8 cellular contexts compared by ENCODE assay signal in genomic region chr17:76353599-76354316, GRCh38. TPM values are rescaled to one million over a fixed set of nuclear protein-coding genes. Genes with fewer than 3 reads are reported as not detected.
DNase-seq lines count a peak whose midpoint lies in the region; FAIRE-seq and TF ChIP-seq lines count a peak whose summit lies in the region.

Gene PRPSAP1, minus strand, starts transcription at chr17:76353916. Its CDS starts 213 bp downstream, at chr17:76353703.

- H3K4me3 ChIP-seq in neuronal stem cell (ENCODE audit: low read length in 2 of 2), result peak within 1 kb of the TSS; percentile 87 to 92

- peak within 1 kb of the TSS; percentile 97 for H3K14ac ChIP-seq in neuronal stem cell (ENCODE audit: low read length)

- peak within 1 kb of the TSS; percentile 98 for H3K4me2 ChIP-seq in neuronal stem cell (ENCODE audit: insufficient read depth, low read length, poor library complexity, severe bottlenecking)

- H2BK120ac ChIP-seq in neuronal stem cell (ENCODE audit: low read depth, low read length), result no peak within 1 kb of the TSS

- TF ChIP-seq POLR2A in H54 (IDR thresholded peaks at IDR 0.05; ENCODE audit: low read depth, low read length), result peak; percentile 99

- peak within 1 kb of the TSS; percentile 99 for H3K23ac ChIP-seq in neuronal stem cell (ENCODE audit: low read depth, low read length, poor library complexity)

- FAIRE-seq in H54 (lab: Jason Lieb, UNC), result no peak

- H3K4me1 ChIP-seq in ES-I3 (ENCODE audit: insufficient read depth, low read length) (0 out of 2 replicates have a peak, but pooled peaks cover 7% of the 10 kb centered on the region), neuronal stem cell (ENCODE audit: control insufficient read depth in 2 of 2, insufficient read depth in 1 of 2, low read depth in 1 of 2, low read length in 2 of 2) (peaks cover 6% of the 10 kb centered on the region in 2 donors)

- H3K36me3 ChIP-seq in ES-I3 (ENCODE audit: insufficient read depth, low read length), result no peaks in the 10 kb centered on the region
- peaks cover 0 to 9% of the 10 kb centered on the region in 2 donors for H3K36me3 ChIP-seq in neuronal stem cell (replicated peaks in 1 of 2; ENCODE audit: control insufficient read depth in 2 of 2, insufficient read depth in 2 of 2, low read length in 2 of 2)

- peak within 1 kb of the TSS; percentile 96 for H3K18ac ChIP-seq in neuronal stem cell (ENCODE audit: low read length)

- peak within 1 kb of the TSS; percentile 94 for H2BK5ac ChIP-seq in neuronal stem cell (ENCODE audit: low read length)

- H3K9me3 ChIP-seq in ES-I3 (ENCODE audit: control insufficient read depth, insufficient read depth, low read length) (no peaks in the 10 kb centered on the region), neuronal stem cell (replicated peaks in 1 of 2; ENCODE audit: control insufficient read depth in 2 of 2, insufficient read depth in 1 of 2, low read depth in 1 of 2, low read length in 2 of 2) (no peaks in the 10 kb centered on the region)

- peak within 1 kb of the TSS; percentile 48 for H2AK5ac ChIP-seq in neuronal stem cell (ENCODE audit: low read depth, low read length)

- WGBS in neuronal stem cell (ENCODE audit: extremely low coverage in 2 of 2, insufficient read length in 2 of 2, insufficient replicate concordance in 1 of 2), 2 donors, result no CpG with 5 or more reads among the region's 75 CpGs

- peak within 1 kb of the TSS; percentile 79 for H3K27ac ChIP-seq in neuronal stem cell (replicated peaks; ENCODE audit: low read length)

- peak within 1 kb of the TSS; percentile 93 for H2AFZ ChIP-seq in neuronal stem cell (ENCODE audit: low read length)

- peaks cover 3% of the 10 kb centered on the region for H3K79me1 ChIP-seq in neuronal stem cell (ENCODE audit: low read depth, low read length)

- H4K91ac ChIP-seq in neuronal stem cell (ENCODE audit: low read depth, low read length, poor library complexity), result no peak within 1 kb of the TSS

- H2BK12ac ChIP-seq in neuronal stem cell (ENCODE audit: low read length), result no peak within 1 kb of the TSS

- DNase-seq in H54 (ENCODE audit: insufficient read length, low spot score), result peak; percentile 82
- DNase-seq in M059J (ENCODE audit: low read depth), result peak; percentile 90
- DNase-seq in SIG-M5 (lab: John Stamatoyannopoulos, UW), result peak; percentile 39
- peak; percentile 72 for DNase-seq in activated gamma-delta T cell treated with Interleukin-2 at 50 U/mL for 16 hours
- DNase-seq in foreskin melanocyte, result peak; percentile 95
- DNase-seq in neuronal stem cell (ENCODE audit: low spot score), result peak; percentile 92

- peak within 1 kb of the TSS; percentile 88 for H3K9ac ChIP-seq in ES-I3 (ENCODE audit: low read depth, low read length)
- peak within 1 kb of the TSS; percentile 87 for H3K9ac ChIP-seq in neuronal stem cell (ENCODE audit: low read depth, low read length, poor library complexity)

- no peak within 1 kb of the TSS for H4K8ac ChIP-seq in neuronal stem cell (ENCODE audit: low read depth, low read length)

- H2BK15ac ChIP-seq in neuronal stem cell (ENCODE audit: low read length), result peak within 1 kb of the TSS; percentile 96

- H3K4ac ChIP-seq in neuronal stem cell (ENCODE audit: low read length), result peak within 1 kb of the TSS; percentile 76

- H3K27me3 ChIP-seq in neuronal stem cell (ENCODE audit: control insufficient read depth in 3 of 3, insufficient read depth in 3 of 3, low read depth in 1 of 3, low read length in 3 of 3), result peaks cover 0 to 2% (median 0%) of the 10 kb centered on the region in 3 experiments

- no peak for TF ChIP-seq CTCF in subcutaneous adipose tissue (IDR thresholded peaks at IDR 0.05; ENCODE audit: low read depth)

RNA-seq across cellular contexts. Expression of gene PRPSAP1, which starts in this region (rescaled TPM):
- total RNA-seq in M059J (2014; rRNA removed; shearing (Covaris generic)), result 36.8 and 52.9 TPM in 2 replicates
- polyA plus RNA-seq in neuronal stem cell (2013, experiment 1 of 2), result 51.3 TPM
- polyA plus RNA-seq in neuronal stem cell (2013, experiment 2 of 2), result 47.7 TPM
- total RNA-seq in subcutaneous adipose tissue, result 100 to 1,000 TPM in 1 of 4 donors, 10 to 100 TPM in 3; 64.4 to 104 (median 71.2) TPM

Comparison
In these comparisons a context has a peak if more than half of its experiments do, and no peak if none do; other contexts are left out.
1. Peak in every context shown above with its lines: DNase-seq, H3K4me3 ChIP-seq and H3K27ac ChIP-seq.
2. DNase-seq: peak in every context shown above with its lines; median percentile 95 in foreskin melanocyte; 92 in neuronal stem cell; 90 in M059J; 82 in H54; 72 in activated gamma-delta T cell treated with Interleukin-2 at 50 U/mL for 16 hours; 39 in SIG-M5.